In genomic region chr12:62653304-62653703, GRCh38 we compare ENCODE assay signal across 26 cellular contexts.
"Had no signal": no experiment of that assay in that cellular context is flagged by ENCODE, and none has a peak within 500 bp of the region (broad histone marks: within the 10 kb centered on the region; RNA-seq: fewer than 3 reads in every experiment).

No MANE protein-coding gene starts in this region.

- H3K27ac ChIP-seq: ascending aorta, body of pancreas, KMS-11, SJCRH30 had no signal

- H3K9me3 Mint-ChIP-seq: activated CD4-positive, alpha-beta T cell treated with anti-CD3 and anti-CD28 coated beads, Interleukin-2, amount 10 ng/mL, durations not matched to agents 24 days and 14 days; activated naive CD4-positive, alpha-beta T cell treated with anti-CD3 and anti-CD28 coated beads, Interleukin-2, amount 50 U/mL, for 72 hours; activated naive CD8-positive, alpha-beta T cell treated with anti-CD3 and anti-CD28 coated beads, Interleukin-2, amount 50 U/mL, for 24 hours; activated T-cell treated with anti-CD3 and anti-CD28 coated beads, Interleukin-2, amount 50 U/mL, for 24 hours; activated T-helper 1 cell treated with anti-CD3 and anti-CD28 coated beads, Interleukin-12 subunit alpha, Interleukin-12 subunit beta, Interleukin-2, Interleukin-4 antibody, amounts not matched to agents 30 ng/mL and 10 ng/mL and 1 ng/mL, durations not matched to agents 14 hours and 24 hours and 36 hours had no signal

- H3K9me3 ChIP-seq: ascending aorta, body of pancreas, MG63, SJCRH30, SK-N-SH had no signal

- H3K9ac ChIP-seq: KMS-11, SK-N-SH had no signal

- DNase-seq: activated CD4-positive, alpha-beta T cell treated with anti-CD3 and anti-CD28 coated beads for 1 hour; activated CD4-positive, alpha-beta T cell treated with anti-CD3 and anti-CD28 coated beads, Interleukin-2, amount 10 ng/mL, durations not matched to agents 24 days and 14 days; activated CD4-positive, alpha-beta T cell treated with anti-CD3 and anti-CD28 coated beads, Interleukin-2, amount 50 U/mL, for 48 hours; activated CD8-positive, alpha-beta memory T cell treated with anti-CD3 and anti-CD28 coated beads, Interleukin-2, amount 10 ng/mL, durations not matched to agents 7 days and 5 days; activated effector memory CD4-positive, alpha-beta T cell treated with Interleukin-2 at 50 U/mL for 16 hours; activated naive CD4-positive, alpha-beta T cell; activated naive CD8-positive, alpha-beta T cell treated with anti-CD3 and anti-CD28 coated beads, Interleukin-2, amount 50 U/mL, for 24 hours; activated T-cell treated with anti-CD3 and anti-CD28 coated beads, Interleukin-2, amount 50 U/mL, for 24 hours; amniotic stem cell; body of pancreas; MG63; MV-4-11; NCI-H1092 treated with DMSO at 0.1 percent for 48 hours; NCI-H1417 treated with DMSO at 0.1 percent for 48 hours; NCI-H1694; NCI-H2107; NCI-H345; NCI-H510A; NCI-H526 treated with DMSO at 0.1 percent for 48 hours; SJCRH30; SK-N-SH had no signal

- H3K4me3 Mint-ChIP-seq: activated CD4-positive, alpha-beta T cell treated with anti-CD3 and anti-CD28 coated beads, Interleukin-2, amount 10 ng/mL, durations not matched to agents 24 days and 14 days; activated CD8-positive, alpha-beta memory T cell treated with anti-CD3 and anti-CD28 coated beads, Interleukin-2, amount 10 ng/mL, durations not matched to agents 7 days and 5 days; activated naive CD8-positive, alpha-beta T cell treated with anti-CD3 and anti-CD28 coated beads, Interleukin-2, amount 50 U/mL, for 24 hours; activated T-cell treated with anti-CD3 and anti-CD28 coated beads, Interleukin-2, amount 50 U/mL, for 24 hours; activated T-helper 1 cell treated with anti-CD3 and anti-CD28 coated beads, Interleukin-12 subunit alpha, Interleukin-12 subunit beta, Interleukin-2, Interleukin-4 antibody, amounts not matched to agents 30 ng/mL and 10 ng/mL and 1 ng/mL, durations not matched to agents 14 hours and 24 hours and 36 hours had no signal

- H3K27me3 ChIP-seq: ascending aorta, body of pancreas, MG63, SJCRH30 had no signal

- H3K4me3 ChIP-seq: ascending aorta, body of pancreas, MG63, SJCRH30 had no signal

- H3K27ac Mint-ChIP-seq: activated CD4-positive, alpha-beta T cell treated with anti-CD3 and anti-CD28 coated beads, Interleukin-2, amount 10 ng/mL, durations not matched to agents 24 days and 14 days; activated CD8-positive, alpha-beta memory T cell treated with anti-CD3 and anti-CD28 coated beads, Interleukin-2, amount 10 ng/mL, durations not matched to agents 7 days and 5 days; activated naive CD4-positive, alpha-beta T cell treated with anti-CD3 and anti-CD28 coated beads, Interleukin-2, amount 50 U/mL, for 72 hours; activated naive CD8-positive, alpha-beta T cell treated with anti-CD3 and anti-CD28 coated beads, Interleukin-2, amount 50 U/mL, for 24 hours; activated T-cell treated with anti-CD3 and anti-CD28 coated beads, Interleukin-2, amount 50 U/mL, for 24 hours; activated T-helper 1 cell treated with anti-CD3 and anti-CD28 coated beads, Interleukin-12 subunit alpha, Interleukin-12 subunit beta, Interleukin-2, Interleukin-4 antibody, amounts not matched to agents 30 ng/mL and 10 ng/mL and 1 ng/mL, durations not matched to agents 14 hours and 24 hours and 36 hours had no signal

- H3K4me1 ChIP-seq: ascending aorta, body of pancreas, SJCRH30 had no signal

- ATAC-seq: activated CD8-positive, alpha-beta memory T cell treated with anti-CD3 and anti-CD28 coated beads, Interleukin-2, amount 10 ng/mL, durations not matched to agents 7 days and 5 days; activated naive CD4-positive, alpha-beta T cell treated with anti-CD3 and anti-CD28 coated beads, Interleukin-2, amount 50 U/mL, for 72 hours; activated naive CD8-positive, alpha-beta T cell treated with anti-CD3 and anti-CD28 coated beads, Interleukin-2, amount 50 U/mL, for 24 hours; body of pancreas; Right ventricle myocardium inferior had no signal

- H3K36me3 ChIP-seq: ascending aorta, MG63, SJCRH30 had no signal

- H3K4me1 Mint-ChIP-seq: activated naive CD8-positive, alpha-beta T cell treated with anti-CD3 and anti-CD28 coated beads, Interleukin-2, amount 50 U/mL, for 24 hours had no signal

- H3K36me3 Mint-ChIP-seq: activated CD8-positive, alpha-beta memory T cell treated with anti-CD3 and anti-CD28 coated beads, Interleukin-2, amount 10 ng/mL, durations not matched to agents 7 days and 5 days; activated naive CD4-positive, alpha-beta T cell treated with anti-CD3 and anti-CD28 coated beads, Interleukin-2, amount 50 U/mL, for 72 hours had no signal
